Comparison of ENCODE assay signal across 32 cellular contexts in the genomic region with DNA sequence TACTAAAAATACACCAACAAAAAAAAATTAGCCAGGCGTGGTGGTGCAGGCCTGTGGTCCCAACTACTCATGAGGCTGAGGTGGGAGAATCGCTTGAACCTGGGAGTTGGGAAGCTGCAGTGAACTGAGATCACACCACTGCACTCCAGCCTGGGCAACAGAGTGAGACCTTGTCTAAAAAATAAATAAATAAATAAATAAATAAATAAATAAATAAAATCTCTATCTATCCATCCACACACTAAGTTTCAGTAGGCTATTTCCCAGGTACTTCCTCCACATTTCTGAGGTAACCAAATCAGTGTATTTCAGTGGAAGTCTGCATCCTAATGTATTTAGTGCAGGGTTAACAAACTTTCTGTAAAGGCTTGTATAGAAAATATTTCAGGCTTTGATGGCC.
"Had no signal": no experiment of that assay in that cellular context is flagged by ENCODE, and none has a peak within 500 bp of the region (broad histone marks: within the 10 kb centered on the region; RNA-seq: fewer than 3 reads in every experiment).

No MANE protein-coding gene starts in this region.

- DNase-seq: Kasumi-1, MG63, NCI-H1048, NCI-H1092 treated with DMSO at 0.1 percent for 48 hours, NCI-H1105 treated with DMSO at 0.1 percent for 48 hours, NCI-H1417, NCI-H1436, NCI-H146, NCI-H1694, NCI-H187, NCI-H1930, NCI-H2029 treated with DMSO at 0.1 percent for 48 hours, NCI-H2081 treated with DMSO at 0.1 percent for 48 hours, NCI-H2107, NCI-H2171, NCI-H226, NCI-H446 treated with DMSO at 0.1 percent for 48 hours, NCI-H510A, NCI-H524, NCI-H526, NCI-H69, NCI-H748 treated with DMSO at 0.1 percent for 48 hours, NCI-H82, PC-9, SHP77, SIG-M5, SJCRH30 had no signal

- H3K4me3 ChIP-seq: MG63, PC-9, SJCRH30, SK-N-MC had no signal

- H3K4me2 ChIP-seq: PC-9 had no signal

- H3K27ac ChIP-seq: PC-9, RWPE1, SJCRH30, SK-N-MC had no signal

- H2AFZ ChIP-seq: PC-9 had no signal

- H3K4me1 ChIP-seq: SJCRH30 had no signal

- H3K36me3 ChIP-seq: MG63 had no signal

- H3K27me3 ChIP-seq: MG63, SJCRH30 had no signal

- H3K9me3 ChIP-seq: MG63, SJCRH30 had no signal

- ATAC-seq: Panc1, Right ventricle myocardium inferior, SK-N-SH treated with all-trans-retinoic acid at 6 μM for 48 hours had no signal
